17 cellular contexts compared by ENCODE assay signal in genomic region chr5:75055727-75056144, GRCh38. TPM values are rescaled to one million over a fixed set of nuclear protein-coding genes. Genes with fewer than 3 reads are reported as not detected.
DNase-seq lines count a peak whose midpoint lies in the region; ATAC-seq, FAIRE-seq and TF ChIP-seq lines count a peak whose summit lies in the region.
"Had no signal": no experiment of that assay in that cellular context is flagged by ENCODE, and none has a peak within 500 bp of the region (broad histone marks: within the 10 kb centered on the region; RNA-seq: fewer than 3 reads in every experiment).

No MANE protein-coding gene starts in this region.

- peak overlapping the region; percentile 34 for H3K27ac ChIP-seq in astrocyte (ENCODE audit: low read depth, low read length)
- peak overlapping the region; percentile 84 for H3K27ac ChIP-seq in iPS-20b (ENCODE audit: low read length)
- H3K27ac ChIP-seq: left lung, uterus had no signal

- POLR2A ChIA-PET in activated CD4-positive, alpha-beta T cell treated with anti-CD3 and anti-CD28 coated beads for 36 hours (lab: Charles Lee) = no interaction called here

- H3K27me3 Mint-ChIP-seq in astrocyte (ENCODE audit: low read depth, unreplicated experiment) = peaks cover 6% of the 10 kb centered on the region
- H3K27me3 Mint-ChIP-seq in activated CD4-positive, alpha-beta T cell treated with anti-CD3 and anti-CD28 coated beads for 36 hours = peaks cover 3% of the 10 kb centered on the region

- no peaks in the 10 kb centered on the region for H3K9me3 ChIP-seq in astrocyte (ENCODE audit: insufficient read depth, low read depth, low read length)
- no peaks in the 10 kb centered on the region for H3K9me3 ChIP-seq in iPS-20b (ENCODE audit: insufficient read depth, low read depth, low read length)
- H3K9me3 ChIP-seq: esophagus muscularis mucosa, left lung, uterus had no signal

- peaks cover 17% of the 10 kb centered on the region for H3K4me1 ChIP-seq in astrocyte (ENCODE audit: insufficient read depth, low read length)
- peaks cover 37% of the 10 kb centered on the region for H3K4me1 ChIP-seq in iPS-20b (ENCODE audit: insufficient read depth, low read length)

- no peaks in the 10 kb centered on the region for H3K9me3 Mint-ChIP-seq in astrocyte (ENCODE audit: unreplicated experiment)
- no peaks in the 10 kb centered on the region for H3K9me3 Mint-ChIP-seq in activated CD4-positive, alpha-beta T cell treated with anti-CD3 and anti-CD28 coated beads for 36 hours (ENCODE audit: low read depth)
- H3K9me3 Mint-ChIP-seq: T-helper 1 cell treated with Interleukin-12 subunit alpha and Interleukin-12 subunit beta and Interleukin-4 antibody, amounts not matched to agents 30 μg/mL and 1 μg/mL, for 36 hours had no signal

- peak overlapping the region; percentile 22 for H3K4me3 Mint-ChIP-seq in astrocyte (ENCODE audit: unreplicated experiment)
- no peak overlapping the region for H3K4me3 Mint-ChIP-seq in activated CD4-positive, alpha-beta T cell treated with anti-CD3 and anti-CD28 coated beads for 36 hours
- H3K4me3 Mint-ChIP-seq: T-helper 1 cell treated with Interleukin-12 subunit alpha and Interleukin-12 subunit beta and Interleukin-4 antibody, amounts not matched to agents 30 μg/mL and 1 μg/mL, for 36 hours had no signal

- H3K79me2 ChIP-seq in astrocyte (ENCODE audit: insufficient read depth, low read length) = peaks cover 14% of the 10 kb centered on the region

- H3K36me3 ChIP-seq in astrocyte (ENCODE audit: insufficient read depth, low read length) = no peaks in the 10 kb centered on the region
- H3K36me3 ChIP-seq in iPS-20b (ENCODE audit: insufficient read depth, low read depth, low read length) = no peaks in the 10 kb centered on the region
- H3K36me3 ChIP-seq: esophagus muscularis mucosa, left lung, uterus had no signal

- H3K4me3 ChIP-seq in astrocyte (ENCODE audit: insufficient read depth, low read depth, low read length) (no peak overlapping the region), iPS-20b (ENCODE audit: low read length) (peak overlapping the region; percentile 83; the same call in 1 of the 2 replicates)
- H3K4me3 ChIP-seq: esophagus muscularis mucosa, left lung, uterus had no signal

- H2AFZ ChIP-seq in astrocyte (ENCODE audit: low read depth, low read length) = no peak overlapping the region

- DNase-seq in 8988T (peak; percentile 41), GM03348 (ENCODE audit: low spot score) (peak; percentile 28), astrocyte (ENCODE audit: low read depth) (peak; percentile 48), ACHN (no peak)
- no peak for DNase-seq in activated CD4-positive, alpha-beta T cell treated with anti-CD3 and anti-CD28 coated beads for 36 hours
- DNase-seq: activated CD4-positive, alpha-beta T cell treated with anti-CD3 and anti-CD28 coated beads, Interleukin-2, amount 50 U/mL, for 1 hour; activated effector memory CD4-positive, alpha-beta T cell treated with anti-CD3 and anti-CD28 coated beads, Interleukin-2, amount 50 U/mL, for 16 hours; left lung; MV-4-11; NCI-H446 treated with DMSO at 0.1 percent for 48 hours; occipital lobe; uterus had no signal

- peaks cover 32% of the 10 kb centered on the region for H3K4me1 Mint-ChIP-seq in astrocyte (ENCODE audit: low read depth, unreplicated experiment)
- H3K4me1 Mint-ChIP-seq in activated CD4-positive, alpha-beta T cell treated with anti-CD3 and anti-CD28 coated beads for 36 hours = peaks cover 82% of the 10 kb centered on the region

- CTCF ChIA-PET in activated CD4-positive, alpha-beta T cell treated with anti-CD3 and anti-CD28 coated beads for 36 hours (lab: Charles Lee) = interaction anchor here (0.8 to 1.5 kb wide), 3 partner anchors 9 to 137 kb away, joined by 3 to 5 read pairs (median 4); no protein-coding TSS in a partner anchor

- no peak for FAIRE-seq in astrocyte (lab: Jason Lieb, UNC)

- H3K9ac ChIP-seq in astrocyte (ENCODE audit: low read length) (no peak overlapping the region), iPS-20b (ENCODE audit: low read depth, low read length) (peak overlapping the region; percentile 82; the same call in 1 of the 2 replicates)

- no peaks in the 10 kb centered on the region for H4K20me1 ChIP-seq in astrocyte (ENCODE audit: insufficient read depth, low read length)

- in situ Hi-C loops in ACHN (cut with HindIII; ENCODE audit: low pct_ligation_motif_present, low pct_unique_long_range_greater_than_20kb, low sequenced_read_pairs) = no loop called here

- no peak overlapping the region for H3K4me2 ChIP-seq in astrocyte (ENCODE audit: low read length)

- peak overlapping the region; percentile 80 for H3K27ac Mint-ChIP-seq in astrocyte (ENCODE audit: unreplicated experiment)
- H3K27ac Mint-ChIP-seq in activated CD4-positive, alpha-beta T cell treated with anti-CD3 and anti-CD28 coated beads for 36 hours = no peak overlapping the region
- H3K27ac Mint-ChIP-seq: T-helper 1 cell treated with Interleukin-12 subunit alpha and Interleukin-12 subunit beta and Interleukin-4 antibody, amounts not matched to agents 30 μg/mL and 1 μg/mL, for 36 hours had no signal

- ATAC-seq in GM19351 (IDR thresholded peaks at IDR 0.05; ENCODE audit: unreplicated experiment) (no peak), GM18861 (IDR thresholded peaks at IDR 0.05; ENCODE audit: unreplicated experiment) (no peak)
- ATAC-seq in activated CD4-positive, alpha-beta T cell treated with anti-CD3 and anti-CD28 coated beads for 36 hours = no peak
- ATAC-seq: left lung had no signal

- H3K36me3 Mint-ChIP-seq in astrocyte (ENCODE audit: low read depth, unreplicated experiment) = peaks cover 3% of the 10 kb centered on the region
- no peaks in the 10 kb centered on the region for H3K36me3 Mint-ChIP-seq in activated CD4-positive, alpha-beta T cell treated with anti-CD3 and anti-CD28 coated beads for 36 hours (ENCODE audit: low read depth)

- H3K27me3 ChIP-seq in astrocyte (ENCODE audit: insufficient read depth, low read length) = no peaks in the 10 kb centered on the region
- peaks cover 40% of the 10 kb centered on the region for H3K27me3 ChIP-seq in iPS-20b (ENCODE audit: insufficient read depth, low read length)
- H3K27me3 ChIP-seq: esophagus muscularis mucosa, uterus had no signal

- intact Hi-C loops in activated CD4-positive, alpha-beta T cell treated with anti-CD3 and anti-CD28 coated beads for 36 hours (cut with DNase I, micrococcal nuclease) = no loop called here

- no peak for TF ChIP-seq CTCF in astrocyte (IDR thresholded peaks at IDR 0.05; ENCODE audit: insufficient read depth, low read depth, low read length)

RNA-seq across cellular contexts. Expression of gene GCNT4, which starts 3.4 kb away (rescaled TPM):
- total RNA-seq in astrocyte = 9.0 and 9.4 TPM in 2 replicates
- total RNA-seq in activated CD4-positive, alpha-beta T cell treated with anti-CD3 and anti-CD28 coated beads for 36 hours = 1 to 10 TPM; 1.9 to 2.1 TPM

Comparison
In these comparisons a context has a peak if more than half of its experiments do, and no peak if none do; other contexts are left out.
1. DNase-seq: peak in 8988T (single experiment), GM03348 (single experiment) and astrocyte (single experiment); none in ACHN (single experiment) and activated CD4-positive, alpha-beta T cell treated with anti-CD3 and anti-CD28 coated beads for 36 hours (single experiment).